16 cellular contexts compared by ENCODE assay signal in genomic region chr16:52812945-52813556, GRCh38.
DNase-seq lines count a peak whose midpoint lies in the region; ATAC-seq, FAIRE-seq and TF ChIP-seq lines count a peak whose summit lies in the region.
"Had no signal": no experiment of that assay in that cellular context is flagged by ENCODE, and none has a peak within 500 bp of the region (broad histone marks: within the 10 kb centered on the region; RNA-seq: fewer than 3 reads in every experiment).

No MANE protein-coding gene starts in this region.

- H2BK20ac ChIP-seq in H1 (ENCODE audit: low read length): no peak overlapping the region

- H3K18ac ChIP-seq in H1 (ENCODE audit: extremely low read depth, low read length): no peak overlapping the region

- POLR2A ChIA-PET in H1 (lab: Charles Lee; ENCODE audit: partially characterized antibody): no interaction called here

- no peak overlapping the region for H3K14ac ChIP-seq in H1 (ENCODE audit: insufficient read length)

- no peak overlapping the region for H3K4me2 ChIP-seq in H1 (ENCODE audit: insufficient read depth in 1 of 2, low read depth in 2 of 2, low read length in 2 of 2)

- H4K8ac ChIP-seq in H1 (ENCODE audit: extremely low read depth, insufficient read depth, low read length): no peak overlapping the region

- no peak overlapping the region for H3K23ac ChIP-seq in H1 (ENCODE audit: insufficient read length)

- H2BK15ac ChIP-seq in H1 (ENCODE audit: low read length): no peak overlapping the region

- TF ChIP-seq EP300 in H1 (IDR thresholded peaks at IDR 0.05; ENCODE audit: borderline replicate concordance in 1 of 2, low read depth in 2 of 2, low read length in 2 of 2): no peak

- no peak for ATAC-seq in sciatic nerve
- ATAC-seq in psoas muscle: no peak
- ATAC-seq: activated naive CD4-positive, alpha-beta T cell treated with anti-CD3 and anti-CD28 coated beads, Interleukin-2, amount 50 U/mL, for 72 hours had no signal

- CTCF ChIA-PET in H1 (lab: Charles Lee; ENCODE audit: partially characterized antibody): no interaction called here

- H3K27ac ChIP-seq in H1 (ENCODE audit: low read depth, low read length) (no peak overlapping the region), psoas muscle (no peak overlapping the region)
- H3K27ac ChIP-seq: BLaER1 treated with 17β-estradiol and CSF1 and Interleukin-3, amounts not matched to agents 10 nM and 100 nM; neutrophil had no signal

- FAIRE-seq in H1 (lab: Jason Lieb, UNC): no peak

- no peak for TF ChIP-seq CTCF in H1 (IDR thresholded peaks at IDR 0.05; ENCODE audit: control extremely low read depth in 1 of 3, insufficient read depth in 1 of 3, low read depth in 1 of 3, low read length in 3 of 3)
- TF ChIP-seq CTCF in glutamatergic neuron (IDR thresholded peaks at IDR 0.05; ENCODE audit: partially characterized antibody, unreplicated experiment): no peak
- no peak for TF ChIP-seq CTCF in psoas muscle (IDR thresholded peaks at IDR 0.05)

- no peaks in the 10 kb centered on the region for H4K20me1 ChIP-seq in H1 (replicated peaks in 1 of 2; ENCODE audit: control insufficient read depth in 1 of 2, insufficient read depth in 2 of 2, low read length in 2 of 2)
- H4K20me1 ChIP-seq: BLaER1 treated with 17β-estradiol and CSF1 and Interleukin-3, amounts not matched to agents 10 nM and 100 nM had no signal

- peaks cover 12% of the 10 kb centered on the region for H3K36me3 Mint-ChIP-seq in glutamatergic neuron (ENCODE audit: unreplicated experiment)
- H3K36me3 Mint-ChIP-seq: activated naive CD4-positive, alpha-beta T cell treated with anti-CD3 and anti-CD28 coated beads, Interleukin-2, amount 50 U/mL, for 72 hours; immature natural killer cell had no signal

- no peaks in the 10 kb centered on the region for H3K23me2 ChIP-seq in H1 (ENCODE audit: low read depth, low read length)

- no peak overlapping the region for H4K91ac ChIP-seq in H1 (replicated peaks; ENCODE audit: insufficient read length, low read length)

- no peak overlapping the region for H2AFZ ChIP-seq in H1 (ENCODE audit: low read length)

- no peaks in the 10 kb centered on the region for H3K4me1 Mint-ChIP-seq in glutamatergic neuron (ENCODE audit: low read depth, unreplicated experiment)
- H3K4me1 Mint-ChIP-seq: immature natural killer cell had no signal

- no peak overlapping the region for H4K5ac ChIP-seq in H1 (ENCODE audit: insufficient read length, low read depth, low read length)

- WGBS in H1 (ENCODE audit: extremely low coverage in 1 of 2, insufficient coverage in 1 of 2, insufficient read length in 1 of 2, insufficient replicate concordance in 2 of 2, low coverage in 1 of 2, low lambda C conversion rate in 2 of 2, missing lambda C conversion rate in 1 of 2), 2 experiments: 95% methylated on average over 4 of the region's 4 CpGs; no CpG with 5 or more reads in 1 of the 2 experiments
- WGBS in psoas muscle, 3 donors: 4 to 15% (median 5%) methylated on average over 4 of the region's 4 CpGs

- intact Hi-C loops in sciatic nerve (cut with DNase I): no loop called here
- intact Hi-C loops in psoas muscle (cut with DNase I): no loop called here
- intact Hi-C loops in head of caudate nucleus (cut with DNase I): no loop called here

- H3K9me3 ChIP-seq in H1 (ENCODE audit: insufficient read depth in 2 of 2, low read depth in 1 of 2, low read length in 1 of 2): no peaks in the 10 kb centered on the region; a peak in 1 of 4 replicates
- H3K9me3 ChIP-seq in psoas muscle: peaks cover 4% of the 10 kb centered on the region
- H3K9me3 ChIP-seq: neutrophil had no signal

- no peak overlapping the region for H3K27ac Mint-ChIP-seq in glutamatergic neuron (ENCODE audit: unreplicated experiment)
- H3K27ac Mint-ChIP-seq: activated naive CD4-positive, alpha-beta T cell treated with anti-CD3 and anti-CD28 coated beads, Interleukin-2, amount 50 U/mL, for 72 hours; immature natural killer cell had no signal

- TF ChIP-seq RAD21 in H1 (IDR thresholded peaks at IDR 0.05 in 1 of 2, conservative IDR thresholded peaks at IDR 0.05 in 1 of 2; ENCODE audit: low read depth in 2 of 2, low read length in 2 of 2): no peak

- H3K36me3 ChIP-seq in H1 (ENCODE audit: control insufficient read depth in 2 of 4, insufficient read depth in 4 of 4, low read length in 3 of 4) (no peaks in the 10 kb centered on the region), psoas muscle (ENCODE audit: insufficient read depth in 1 of 2, low read depth in 1 of 2) (no peaks in the 10 kb centered on the region)
- H3K36me3 ChIP-seq: BLaER1 treated with 17β-estradiol and CSF1 and Interleukin-3, amounts not matched to agents 10 nM and 100 nM; neutrophil had no signal

- H3K27me3 Mint-ChIP-seq in glutamatergic neuron (ENCODE audit: unreplicated experiment): no peaks in the 10 kb centered on the region

- H2BK12ac ChIP-seq in H1 (ENCODE audit: low read depth, low read length): no peak overlapping the region

- H3K4me3 ChIP-seq in H1 (ENCODE audit: extremely low read depth in 1 of 4, insufficient read depth in 2 of 4, low read depth in 3 of 4, low read length in 4 of 4) (no peak overlapping the region), psoas muscle (no peak overlapping the region)
- H3K4me3 ChIP-seq: BLaER1 treated with 17β-estradiol and CSF1 and Interleukin-3, amounts not matched to agents 10 nM and 100 nM had no signal

- no peak overlapping the region for H2BK5ac ChIP-seq in H1 (ENCODE audit: low read depth, low read length)

- no peak for TF ChIP-seq POLR2A in H1 (IDR thresholded peaks at IDR 0.05; ENCODE audit: control extremely low read depth in 1 of 2, low read depth in 2 of 2, low read length in 2 of 2)

- no peak overlapping the region for H3K56ac ChIP-seq in H1 (replicated peaks; ENCODE audit: insufficient read length, low read depth, low read length)

- H3K9ac ChIP-seq in H1 (replicated peaks in 1 of 4; ENCODE audit: extremely low read depth in 1 of 4, low read depth in 3 of 4, low read length in 3 of 4): no peak overlapping the region
- H3K9ac ChIP-seq: BLaER1 treated with 17β-estradiol and CSF1 and Interleukin-3, amounts not matched to agents 10 nM and 100 nM had no signal

- no peak overlapping the region for H2AK5ac ChIP-seq in H1 (ENCODE audit: low read depth, low read length)

- H3K9me3 Mint-ChIP-seq in glutamatergic neuron (ENCODE audit: unreplicated experiment): peaks cover 1% of the 10 kb centered on the region

- no peak overlapping the region for H3K4ac ChIP-seq in H1 (replicated peaks; ENCODE audit: insufficient read length, low read depth, low read length)

- H3K4me1 ChIP-seq in H1 (replicated peaks in 1 of 4; ENCODE audit: control insufficient read depth in 3 of 4, insufficient read depth in 4 of 4, low read length in 3 of 4) (no peaks in the 10 kb centered on the region), psoas muscle (no peaks in the 10 kb centered on the region)

- no peaks in the 10 kb centered on the region for H3K27me3 ChIP-seq in H1 (replicated peaks in 1 of 4; ENCODE audit: control insufficient read depth in 3 of 4, extremely low read depth in 1 of 4, insufficient read depth in 3 of 4, low read length in 3 of 4)
- H3K27me3 ChIP-seq in psoas muscle (ENCODE audit: insufficient read depth in 3 of 3, low read length in 2 of 3): no peaks in the 10 kb centered on the region
- H3K27me3 ChIP-seq: BLaER1 treated with 17β-estradiol and CSF1 and Interleukin-3, amounts not matched to agents 10 nM and 100 nM; neutrophil had no signal

- no peaks in the 10 kb centered on the region for H3K79me2 ChIP-seq in H1 (ENCODE audit: control insufficient read depth in 1 of 2, insufficient read depth in 2 of 2, low read length in 2 of 2)

- DNase-seq in COLO829 (ENCODE audit: low spot score): peak; percentile 92
- DNase-seq in M059J (ENCODE audit: low read depth): peak; percentile 97
- no peak for DNase-seq in H1 (ENCODE audit: low read depth in 1 of 2, low spot score in 2 of 2)
- DNase-seq in lung microvascular endothelial cell (ENCODE audit: low read depth in 2 of 2): peak; percentile 59 to 96
- DNase-seq in sciatic nerve (ENCODE audit: low spot score): no peak
- no peak for DNase-seq in glutamatergic neuron
- no peak for DNase-seq in psoas muscle
- no peak for DNase-seq in head of caudate nucleus
- DNase-seq: activated CD8-positive, alpha-beta memory T cell treated with anti-CD3 and anti-CD28 coated beads for 24 hours; immature natural killer cell; NCI-H1092; NCI-H748 treated with DMSO at 0.1 percent for 48 hours; stimulated activated naive CD4-positive, alpha-beta T cell had no signal

- no peak overlapping the region for H2BK120ac ChIP-seq in H1 (replicated peaks; ENCODE audit: low read depth, low read length)

- no peak overlapping the region for H3K4me3 Mint-ChIP-seq in glutamatergic neuron (ENCODE audit: unreplicated experiment)
- H3K4me3 Mint-ChIP-seq: immature natural killer cell had no signal

- H3K79me1 ChIP-seq in H1 (ENCODE audit: low read depth, low read length): no peaks in the 10 kb centered on the region

TF ChIP-seq in H1, 55 proteins besides CTCF, POLR2A, EP300 and RAD21:
- TF ChIP-seq NRF1 (IDR thresholded peaks at IDR 0.05; ENCODE audit: low read depth, low read length) (no peak), JUND (IDR thresholded peaks at IDR 0.05; ENCODE audit: low read length) (peak; percentile 79)

Comparison
In these comparisons a context has a peak if more than half of its experiments do, and no peak if none do; other contexts are left out.
1. DNase-seq: peak in COLO829 (single experiment), M059J (single experiment) and lung microvascular endothelial cell (2 of 2); none in H1 (0 of 2), sciatic nerve (single experiment), glutamatergic neuron (single experiment), psoas muscle (0 of 2) and head of caudate nucleus (0 of 42).